Comparison of ENCODE assay signal across 25 cellular contexts in the genomic region with DNA sequence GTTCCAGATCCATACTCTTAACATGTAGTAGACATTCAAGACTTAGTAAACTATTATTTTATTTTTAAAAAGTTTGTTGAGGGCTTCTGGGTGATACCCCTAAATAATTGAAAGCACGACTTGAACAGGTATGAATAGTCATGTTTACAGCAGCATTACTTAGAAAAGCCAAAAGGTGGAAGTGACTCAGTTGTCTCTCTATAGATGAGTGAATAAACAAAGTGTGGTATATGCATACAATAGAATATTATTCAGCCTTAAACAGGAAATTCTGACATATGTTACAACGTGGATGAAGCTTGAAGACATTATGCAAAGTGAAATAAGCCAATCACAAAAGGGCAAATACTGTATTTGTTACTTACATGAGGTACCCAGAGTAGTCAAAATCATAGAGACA.
"Had no signal": no experiment of that assay in that cellular context is flagged by ENCODE, and none has a peak within 500 bp of the region (broad histone marks: within the 10 kb centered on the region; RNA-seq: fewer than 3 reads in every experiment).

No MANE protein-coding gene starts in this region.

- H3K9me3 ChIP-seq: colonic mucosa, esophagus squamous epithelium, heart right ventricle, ovary, stomach, thyroid gland, upper lobe of right lung had no signal

- H3K9me3 Mint-ChIP-seq: activated CD4-positive, alpha-beta T cell treated with anti-CD3 and anti-CD28 coated beads, Interleukin-2, amount 10 ng/mL, durations not matched to agents 7 days and 5 days had no signal

- H3K27ac Mint-ChIP-seq: activated CD4-positive, alpha-beta T cell treated with anti-CD3 and anti-CD28 coated beads, Interleukin-2, amount 10 ng/mL, durations not matched to agents 7 days and 5 days had no signal

- ATAC-seq: heart right ventricle; naive thymus-derived CD4-positive, alpha-beta T cell; sciatic nerve; upper lobe of right lung had no signal

- H3K4me3 ChIP-seq: cardiac muscle cell, colonic mucosa, esophagus squamous epithelium, heart right ventricle, ovary, skin epidermis, stomach, thyroid gland, upper lobe of right lung had no signal

- DNase-seq: activated CD4-positive, alpha-beta memory T cell treated with anti-CD3 and anti-CD28 coated beads, Interleukin-2, amount 10 ng/mL, durations not matched to agents 7 days and 5 days; activated CD4-positive, alpha-beta T cell treated with anti-CD3 and anti-CD28 coated beads, Interleukin-2, amount 10 ng/mL, durations not matched to agents 7 days and 5 days; activated CD4-positive, CD25-positive, alpha-beta regulatory T cell; activated gamma-delta T cell; activated naive CD4-positive, alpha-beta T cell treated with anti-CD3 and anti-CD28 coated beads, Interleukin-2, amount 50 U/mL, for 16 hours; anterior cingulate cortex; cerebellar nuclear complex; colonic mucosa; effector CD8-positive, alpha-beta T cell; esophagus squamous epithelium; foreskin melanocyte; heart right ventricle; midbrain; naive thymus-derived CD4-positive, alpha-beta T cell; ovary; stimulated activated CD4-positive, alpha-beta T cell treated with anti-CD3 and anti-CD28 coated beads, Interleukin-12 subunit alpha, Interleukin-12 subunit beta, amount 100 ng/mL, for 4 hours; stimulated activated CD4-positive, alpha-beta T cell treated with anti-CD3 and anti-CD28 coated beads, Interleukin-4, amount 100 ng/mL, for 1 hour; stomach; thyroid gland; upper lobe of right lung had no signal

- H3K27me3 Mint-ChIP-seq: activated CD4-positive, alpha-beta memory T cell treated with anti-CD3 and anti-CD28 coated beads, Interleukin-2, amount 10 ng/mL, durations not matched to agents 7 days and 5 days; activated CD4-positive, alpha-beta T cell treated with anti-CD3 and anti-CD28 coated beads, Interleukin-2, amount 10 ng/mL, durations not matched to agents 7 days and 5 days; naive thymus-derived CD4-positive, alpha-beta T cell; progenitor cell of endocrine pancreas had no signal

- H3K36me3 ChIP-seq: cardiac muscle cell, colonic mucosa, ovary, thyroid gland had no signal

- H3K27ac ChIP-seq: cardiac muscle cell, colonic mucosa, epithelial cell of prostate, esophagus squamous epithelium, heart right ventricle, ovary, skin epidermis, stomach, thyroid gland, upper lobe of right lung had no signal

- H3K4me3 Mint-ChIP-seq: activated CD4-positive, alpha-beta memory T cell treated with anti-CD3 and anti-CD28 coated beads, Interleukin-2, amount 10 ng/mL, durations not matched to agents 7 days and 5 days; activated CD4-positive, alpha-beta T cell treated with anti-CD3 and anti-CD28 coated beads, Interleukin-2, amount 10 ng/mL, durations not matched to agents 7 days and 5 days; naive thymus-derived CD4-positive, alpha-beta T cell had no signal

- H3K4me1 ChIP-seq: colonic mucosa had no signal
